15 cellular contexts compared by ENCODE assay signal in the genomic region with DNA sequence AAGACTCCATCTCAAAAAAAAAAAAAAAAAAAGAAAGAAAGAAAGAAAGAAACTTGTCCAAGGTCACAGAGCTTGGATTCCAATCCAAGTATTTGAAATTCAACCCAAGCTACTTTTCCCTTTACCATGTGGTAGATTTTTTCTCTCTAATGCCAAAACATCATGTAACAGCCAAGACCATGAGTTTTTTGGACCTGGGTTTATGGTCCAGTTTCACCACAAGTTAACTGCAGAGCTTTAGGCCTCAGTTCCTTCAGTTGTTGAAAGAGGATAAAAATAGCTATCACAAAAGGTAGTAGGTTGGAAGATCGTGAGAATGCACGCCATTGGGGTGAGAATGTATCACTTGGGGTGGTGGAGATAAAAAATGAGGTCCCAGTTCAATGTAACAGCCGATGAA. TPM values are rescaled to one million over a fixed set of nuclear protein-coding genes. Genes with fewer than 3 reads are reported as not detected.
DNase-seq lines count a peak whose midpoint lies in the region; ATAC-seq lines count a peak whose summit lies in the region.
"Had no signal": no experiment of that assay in that cellular context is flagged by ENCODE, and none has a peak within 500 bp of the region (broad histone marks: within the 10 kb centered on the region; RNA-seq: fewer than 3 reads in every experiment).

No MANE protein-coding gene starts in this region.

- H2BK5ac ChIP-seq in trophoblast cell (ENCODE audit: low read depth, low read length, poor library complexity), result no peak overlapping the region

- no peak overlapping the region for H4K12ac ChIP-seq in trophoblast cell (ENCODE audit: low read depth, low read length)

- H3K4ac ChIP-seq in trophoblast cell (ENCODE audit: low read depth, low read length), result peak overlapping the region; percentile 96

- H2AK5ac ChIP-seq in trophoblast cell (ENCODE audit: low read length), result no peak overlapping the region

- no peak overlapping the region for H3K4me3 ChIP-seq in trophoblast cell (ENCODE audit: low read depth, low read length)
- H3K4me3 ChIP-seq: BLaER1, GM23248 had no signal

- H4K8ac ChIP-seq in trophoblast cell (ENCODE audit: low read depth, low read length), result no peak overlapping the region

- no peak overlapping the region for H3K14ac ChIP-seq in trophoblast cell (ENCODE audit: low read length)

- H3K27me3 ChIP-seq in trophoblast cell (ENCODE audit: insufficient read depth, low read length), result no peaks in the 10 kb centered on the region
- H3K27me3 ChIP-seq: BLaER1 had no signal

- no peak overlapping the region for H3K23ac ChIP-seq in trophoblast cell (ENCODE audit: low read length)

- no peak overlapping the region for H3K4me2 ChIP-seq in trophoblast cell (ENCODE audit: low read length)
- H3K4me2 ChIP-seq: BLaER1 had no signal

- H3K79me2 ChIP-seq in trophoblast cell (ENCODE audit: control insufficient read depth, insufficient read depth, low read length, poor library complexity), result peaks cover 9% of the 10 kb centered on the region

- H4K91ac ChIP-seq in trophoblast cell (ENCODE audit: low read depth, low read length), result no peak overlapping the region

- H2AFZ ChIP-seq in trophoblast cell (ENCODE audit: insufficient read depth, low read length, poor library complexity), result no peak overlapping the region
- H2AFZ ChIP-seq: GM23248 had no signal

- WGBS in trophoblast cell (ENCODE audit: extremely low coverage, insufficient coverage, insufficient read length), result no CpG with 5 or more reads among the region's 3 CpGs

- H3K9me3 Mint-ChIP-seq in activated T-cell treated with anti-CD3 and anti-CD28 coated beads, Interleukin-2, amount 50 U/mL, for 72 hours, result no peaks in the 10 kb centered on the region
- no peaks in the 10 kb centered on the region for H3K9me3 Mint-ChIP-seq in activated T-cell treated with anti-CD3 and anti-CD28 coated beads, Interleukin-2, amount 50 U/mL, for 24 hours
- H3K9me3 Mint-ChIP-seq in activated T-helper 17 cell treated with anti-CD3 and anti-CD28 coated beads, Interleukin-2, amount 50 U/mL, for 72 hours, result no peaks in the 10 kb centered on the region

- H3K9me3 ChIP-seq in trophoblast cell (ENCODE audit: insufficient read depth, low read depth, low read length), result no peaks in the 10 kb centered on the region
- H3K9me3 ChIP-seq: BLaER1 had no signal

- H3K27ac Mint-ChIP-seq in activated T-cell treated with anti-CD3 and anti-CD28 coated beads, Interleukin-2, amount 50 U/mL, for 72 hours, result peak overlapping the region; percentile 38
- H3K27ac Mint-ChIP-seq in activated T-cell treated with anti-CD3 and anti-CD28 coated beads, Interleukin-2, amount 50 U/mL, for 24 hours, result no peak overlapping the region
- peak overlapping the region; percentile 51 for H3K27ac Mint-ChIP-seq in activated T-helper 17 cell treated with anti-CD3 and anti-CD28 coated beads, Interleukin-2, amount 50 U/mL, for 72 hours

- no peak overlapping the region for H3K9ac ChIP-seq in trophoblast cell (ENCODE audit: low read length)
- H3K9ac ChIP-seq: BLaER1, GM23248 had no signal

- peaks cover 10 to 16% of the 10 kb centered on the region in 2 experiments for H3K36me3 ChIP-seq in trophoblast cell (ENCODE audit: control insufficient read depth in 1 of 2, insufficient read depth in 2 of 2, low read length in 2 of 2)

- no peak overlapping the region for H2BK12ac ChIP-seq in trophoblast cell (ENCODE audit: low read length)

- H3K36me3 Mint-ChIP-seq in activated T-cell treated with anti-CD3 and anti-CD28 coated beads, Interleukin-2, amount 50 U/mL, for 72 hours (ENCODE audit: insufficient read depth in 2 of 2), result no peaks in the 10 kb centered on the region
- peaks cover 7% of the 10 kb centered on the region for H3K36me3 Mint-ChIP-seq in activated T-cell treated with anti-CD3 and anti-CD28 coated beads, Interleukin-2, amount 50 U/mL, for 24 hours (ENCODE audit: low read depth)
- peaks cover 21% of the 10 kb centered on the region for H3K36me3 Mint-ChIP-seq in activated T-helper 17 cell treated with anti-CD3 and anti-CD28 coated beads, Interleukin-2, amount 50 U/mL, for 72 hours (ENCODE audit: low read depth)

- peaks cover 4 to 8% of the 10 kb centered on the region in 2 experiments for H3K4me1 ChIP-seq in trophoblast cell (ENCODE audit: control insufficient read depth in 1 of 2, insufficient read depth in 2 of 2, low read length in 2 of 2)

- no peak for ATAC-seq in activated T-cell treated with anti-CD3 and anti-CD28 coated beads, Interleukin-2, amount 50 U/mL, for 72 hours (replicated peaks in 1 of 2)
- no peak for ATAC-seq in activated T-helper 17 cell treated with anti-CD3 and anti-CD28 coated beads, Interleukin-2, amount 50 U/mL, for 72 hours (replicated peaks)
- no peak for ATAC-seq in left lobe of liver
- no peak for ATAC-seq in HG03442 (IDR thresholded peaks at IDR 0.05; ENCODE audit: unreplicated experiment)

- DNase-seq in activated T-cell treated with anti-CD3 and anti-CD28 coated beads, Interleukin-2, amount 50 U/mL, for 72 hours, result no peak
- DNase-seq in activated T-cell treated with anti-CD3 and anti-CD28 coated beads, Interleukin-2, amount 50 U/mL, for 24 hours, result no peak
- DNase-seq in trophoblast cell, result no peak
- DNase-seq in left lobe of liver (ENCODE audit: low spot score), result no peak
- no peak for DNase-seq in activated naive CD4-positive, alpha-beta T cell (lab: John Stamatoyannopoulos, UW)
- DNase-seq in HK-2 (ENCODE audit: unreplicated experiment), result no peak
- DNase-seq: COR-L47, GM23248, KBM-7, NCI-H1417 treated with DMSO at 0.1 percent for 48 hours, NCI-H1930, NCI-H69 had no signal

- H2BK120ac ChIP-seq in trophoblast cell (ENCODE audit: insufficient read depth, low read length, poor library complexity), result no peak overlapping the region

- no peaks in the 10 kb centered on the region for H3K27me3 Mint-ChIP-seq in activated T-cell treated with anti-CD3 and anti-CD28 coated beads, Interleukin-2, amount 50 U/mL, for 72 hours (ENCODE audit: low read depth)
- H3K27me3 Mint-ChIP-seq in activated T-cell treated with anti-CD3 and anti-CD28 coated beads, Interleukin-2, amount 50 U/mL, for 24 hours, result no peaks in the 10 kb centered on the region
- no peaks in the 10 kb centered on the region for H3K27me3 Mint-ChIP-seq in activated T-helper 17 cell treated with anti-CD3 and anti-CD28 coated beads, Interleukin-2, amount 50 U/mL, for 72 hours

- H3K4me3 Mint-ChIP-seq in activated T-cell treated with anti-CD3 and anti-CD28 coated beads, Interleukin-2, amount 50 U/mL, for 72 hours, result no peak overlapping the region
- no peak overlapping the region for H3K4me3 Mint-ChIP-seq in activated T-cell treated with anti-CD3 and anti-CD28 coated beads, Interleukin-2, amount 50 U/mL, for 24 hours
- peak overlapping the region; percentile 64 for H3K4me3 Mint-ChIP-seq in activated T-helper 17 cell treated with anti-CD3 and anti-CD28 coated beads, Interleukin-2, amount 50 U/mL, for 72 hours

- peaks cover 53% of the 10 kb centered on the region for H3K4me1 Mint-ChIP-seq in activated T-cell treated with anti-CD3 and anti-CD28 coated beads, Interleukin-2, amount 50 U/mL, for 72 hours (ENCODE audit: low read depth)
- peaks cover 61% of the 10 kb centered on the region for H3K4me1 Mint-ChIP-seq in activated T-cell treated with anti-CD3 and anti-CD28 coated beads, Interleukin-2, amount 50 U/mL, for 24 hours (ENCODE audit: low read depth)
- H3K4me1 Mint-ChIP-seq in activated T-helper 17 cell treated with anti-CD3 and anti-CD28 coated beads, Interleukin-2, amount 50 U/mL, for 72 hours, result peaks cover 41% of the 10 kb centered on the region

- H3K79me1 ChIP-seq in trophoblast cell (ENCODE audit: low read length), result no peaks in the 10 kb centered on the region

- H3K27ac ChIP-seq in trophoblast cell (ENCODE audit: low read depth, low read length), result no peak overlapping the region
- H3K27ac ChIP-seq: BLaER1, GM23248 had no signal

- H3K18ac ChIP-seq in trophoblast cell (ENCODE audit: low read length), result no peak overlapping the region

RNA-seq across cellular contexts. Expression of a gene that starts 33.4 kb away (rescaled TPM):
- total RNA-seq in activated T-cell treated with anti-CD3 and anti-CD28 coated beads, Interleukin-2, amount 50 U/mL, for 72 hours, result 10 to 100 TPM; 34.1 to 65.5 TPM
- 100 to 1,000 TPM; 101 TPM for total RNA-seq in activated T-helper 17 cell treated with anti-CD3 and anti-CD28 coated beads, Interleukin-2, amount 50 U/mL, for 72 hours
- 278 and 279 TPM in 2 replicates for polyA plus RNA-seq in trophoblast cell (2013)
- total RNA-seq in left lobe of liver, result 9.9 TPM
